19 cellular contexts compared by ENCODE assay signal in genomic region chr22:37733625-37734401, GRCh38. TPM values are rescaled to one million over a fixed set of nuclear protein-coding genes. Genes with fewer than 3 reads are reported as not detected.
DNase-seq lines count a peak whose midpoint lies in the region; ATAC-seq, FAIRE-seq and TF ChIP-seq lines count a peak whose summit lies in the region.
"Had no signal": no experiment of that assay in that cellular context is flagged by ENCODE, and none has a peak within 500 bp of the region (broad histone marks: within the 10 kb centered on the region; RNA-seq: fewer than 3 reads in every experiment).

No MANE protein-coding gene starts in this region.

- no peaks in the 10 kb centered on the region for H3K36me3 ChIP-seq in HepG2 (replicated peaks in 1 of 2; ENCODE audit: control insufficient read depth in 1 of 2, insufficient read depth in 2 of 2, low read length in 2 of 2)
- H3K36me3 ChIP-seq in right lobe of liver = no peaks in the 10 kb centered on the region
- no peaks in the 10 kb centered on the region for H3K36me3 ChIP-seq in mucosa of rectum (ENCODE audit: control insufficient read depth in 2 of 2, insufficient read depth in 2 of 2, low read length in 2 of 2)
- H3K36me3 ChIP-seq in esophagus squamous epithelium = no peaks in the 10 kb centered on the region

- CTCF ChIA-PET in HepG2 (lab: Yijun Ruan, JAX; ENCODE audit: low intra/inter-chr PET ratio, low total read pairs) = no interaction called here

- TF ChIP-seq POLR2A in HepG2 (IDR thresholded peaks at IDR 0.05; ENCODE audit: insufficient read depth in 1 of 2, low read depth in 2 of 2, low read length in 2 of 2) (no peak), right lobe of liver (IDR thresholded peaks at IDR 0.05) (no peak), esophagus squamous epithelium (IDR thresholded peaks at IDR 0.05) (no peak)

- BruUV-seq in HepG2 (replicated peaks; lab: Mats Ljungman, UMichigan) = no TSS peak

- FAIRE-seq in HepG2 (lab: Jason Lieb, UNC) = no peak
- FAIRE-seq in urothelium cell line (lab: Jason Lieb, UNC) = no peak
- FAIRE-seq: A549, GM12878, K562 had no signal

- in situ Hi-C loops in HepG2 (cut with HindIII; ENCODE audit: extremely low pct_ligation_motif_present, low pct_unique_long_range_greater_than_20kb) = no loop called here

- WGBS in HepG2 (ENCODE audit: low lambda C conversion rate) = 43% methylated on average over 9 of the region's 11 CpGs
- WGBS in right lobe of liver (ENCODE audit: insufficient coverage, low coverage, low lambda C conversion rate, missing lambda C conversion rate) = 67% methylated on average over 3 of the region's 11 CpGs
- WGBS in esophagus squamous epithelium, 2 donors = 69 to 83% methylated on average over 6 to 7 of the region's 11 CpGs

- H2AFZ ChIP-seq in HepG2 (ENCODE audit: low read length) = no peak overlapping the region

- ATAC-seq in HepG2 = no peak
- ATAC-seq in right lobe of liver = no peak
- peak; percentile 35 for ATAC-seq in sciatic nerve
- ATAC-seq in HG02973 (IDR thresholded peaks at IDR 0.05; ENCODE audit: unreplicated experiment) = no peak
- ATAC-seq: CD8-positive, alpha-beta T cell; GM12878; K562 had no signal

- intact Hi-C loops in HepG2 (cut with micrococcal nuclease; ENCODE audit: unreplicated experiment) (no loop called here), right lobe of liver (cut with DNase I) (loop anchor here in 1 of 2 donors (10.0 kb wide), 1 partner anchor 49 kb away; the partner anchor contains the start of gene NOL12), sciatic nerve (cut with DNase I) (no loop called here), esophagus squamous epithelium (cut with DNase I) (no loop called here)

- peak overlapping the region; percentile 63 for H3K9ac ChIP-seq in HepG2 (ENCODE audit: insufficient read depth, low read depth, low read length)
- H3K9ac ChIP-seq in mucosa of rectum (ENCODE audit: low read depth in 1 of 2, low read length in 2 of 2) = peak overlapping the region; percentile 24 to 31

- peak overlapping the region; percentile 86 for H3K4me2 ChIP-seq in HepG2 (ENCODE audit: low read depth, low read length)
- H3K4me2 ChIP-seq: A549 had no signal

- TF ChIP-seq CTCF in HepG2 (CRISPR knock-in tag; IDR thresholded peaks at IDR 0.05) = no peak
- no peak for TF ChIP-seq CTCF in right lobe of liver (IDR thresholded peaks at IDR 0.05)
- TF ChIP-seq CTCF in esophagus squamous epithelium (IDR thresholded peaks at IDR 0.05) = no peak

- TF ChIP-seq EP300 in HepG2 (IDR thresholded peaks at IDR 0.05; ENCODE audit: low read depth in 2 of 2, low read length in 2 of 2) = no peak
- TF ChIP-seq EP300 in HepG2 (CRISPR knock-in tag; IDR thresholded peaks at IDR 0.05; ENCODE audit: borderline replicate concordance) = no peak

- no peaks in the 10 kb centered on the region for H4K20me1 ChIP-seq in HepG2 (ENCODE audit: insufficient read depth, low read length)

- POLR2A ChIA-PET in HepG2 (lab: Yijun Ruan, JAX) = interaction anchor here (0.8 to 2.9 kb wide), 10 partner anchors 16 to 125 kb away, joined by 3 to 24 read pairs (median 5); partner anchors contain the start of genes ANKRD54, GGA1, NOL12 and PDXP

- no peaks in the 10 kb centered on the region for H3K79me2 ChIP-seq in HepG2 (ENCODE audit: insufficient read depth, low read length)

- H3K4me3 ChIP-seq in HepG2 (replicated peaks in 1 of 3; ENCODE audit: insufficient read depth in 1 of 3, low read depth in 2 of 3, low read length in 3 of 3) = peak overlapping the region; percentile 43 to 61 (median 49); a peak in 5 of 6 replicates
- no peak overlapping the region for H3K4me3 ChIP-seq in right lobe of liver
- no peak overlapping the region for H3K4me3 ChIP-seq in mucosa of rectum (ENCODE audit: low read length in 2 of 2)
- no peak overlapping the region for H3K4me3 ChIP-seq in esophagus squamous epithelium
- H3K4me3 ChIP-seq: A549, GM12878, K562 had no signal

- H3K4me1 ChIP-seq in HepG2 (ENCODE audit: insufficient read depth, low read length) = peaks cover 68% of the 10 kb centered on the region
- H3K4me1 ChIP-seq in right lobe of liver = peaks cover 0 to 40% (median 10%) of the 10 kb centered on the region in 4 donors
- H3K4me1 ChIP-seq in mucosa of rectum (ENCODE audit: control insufficient read depth in 2 of 2, insufficient read depth in 2 of 2, low read length in 2 of 2) = peaks cover 19 to 44% of the 10 kb centered on the region in 2 donors
- peaks cover 0 to 7% (median 0%) of the 10 kb centered on the region in 3 donors for H3K4me1 ChIP-seq in esophagus squamous epithelium

- H3K9me3 ChIP-seq in HepG2 (ENCODE audit: low read length) (no peaks in the 10 kb centered on the region), right lobe of liver (no peaks in the 10 kb centered on the region), mucosa of rectum (ENCODE audit: control insufficient read depth in 2 of 2, low read length in 2 of 2) (no peaks in the 10 kb centered on the region), esophagus squamous epithelium (no peaks in the 10 kb centered on the region)
- H3K9me3 ChIP-seq: A549 had no signal

- peak overlapping the region; percentile 92 for H3K27ac ChIP-seq in HepG2 (ENCODE audit: extremely low read length, insufficient read depth, low read length)
- no peak overlapping the region for H3K27ac ChIP-seq in right lobe of liver
- H3K27ac ChIP-seq in mucosa of rectum (ENCODE audit: low read depth in 2 of 2, low read length in 2 of 2) = peak overlapping the region in 1 of 2 donors; percentile 41
- H3K27ac ChIP-seq in esophagus squamous epithelium = no peak overlapping the region

- no peak for TF ChIP-seq RAD21 in HepG2 (CRISPR knock-in tag; IDR thresholded peaks at IDR 0.05)

- H3K27me3 ChIP-seq in HepG2 (ENCODE audit: control insufficient read depth in 1 of 2, insufficient read depth in 2 of 2, low read length in 2 of 2) = no peaks in the 10 kb centered on the region
- no peaks in the 10 kb centered on the region for H3K27me3 ChIP-seq in right lobe of liver
- H3K27me3 ChIP-seq in mucosa of rectum (ENCODE audit: control insufficient read depth in 2 of 2, insufficient read depth in 2 of 2, low read length in 2 of 2) = no peaks in the 10 kb centered on the region
- H3K27me3 ChIP-seq in esophagus squamous epithelium = no peaks in the 10 kb centered on the region

- DNase-seq in HepG2 (ENCODE audit: low spot score) = no peak
- DNase-seq in right lobe of liver = no peak
- DNase-seq in sciatic nerve (ENCODE audit: low spot score) = no peak
- DNase-seq in stimulated activated naive CD4-positive, alpha-beta T cell (lab: John Stamatoyannopoulos, UW) = no peak
- DNase-seq in urothelium cell line (ENCODE audit: low spot score) = no peak
- no peak for DNase-seq in esophagus squamous epithelium (lab: John Stamatoyannopoulos, UW)
- DNase-seq: DMS53, EL, GOT3, NCI-H1105 treated with DMSO at 0.1 percent for 48 hours, NCI-H1694, NCI-H748 treated with DMSO at 0.1 percent for 48 hours, SHP77 had no signal

RNA-seq across cellular contexts. Expression of gene TRIOBP, which starts 37.0 kb away (rescaled TPM):
- 11.3 and 15.4 TPM in 2 replicates for total RNA-seq in HepG2 (2016; rRNA removed; fragmentation: Illumina TruSeq; extraction: Trizol)
- total RNA-seq in HepG2 (2016; cell fraction: cytosol; rRNA removed; fragmentation: Illumina TruSeq; extraction: Trizol; ENCODE audit: low read depth) = 7.1 and 8.1 TPM in 2 replicates
- 10.9 and 14.5 TPM in 2 replicates for total RNA-seq in HepG2 (2016; cell fraction: insoluble cytoplasmic fraction; rRNA removed; fragmentation: Illumina TruSeq; extraction: Trizol)
- total RNA-seq in HepG2 (2016; cell fraction: membrane; rRNA removed; fragmentation: Illumina TruSeq; extraction: Trizol) = 15.0 and 16.4 TPM in 2 replicates
- 12.3 and 18.6 TPM in 2 replicates for total RNA-seq in HepG2 (2016; cell fraction: nucleus; rRNA removed; fragmentation: Illumina TruSeq; extraction: Trizol)
- polyA plus RNA-seq in HepG2 (2011; rRNA removed) = 6.1 and 10.1 TPM in 2 replicates
- 5.6 and 8.0 TPM in 2 replicates for polyA plus RNA-seq in HepG2 (2011; cell fraction: cytosol; rRNA removed)
- polyA plus RNA-seq in HepG2 (2011; cell fraction: nucleus; rRNA removed) = 19.7 and 19.9 TPM in 2 replicates
- 7.0 TPM in 2 replicates for polyA plus RNA-seq in HepG2 (2012)
- 7.6 and 8.0 TPM in 2 replicates for polyA plus RNA-seq in HepG2 (2016; cell fraction: cytosol; fragmentation: Illumina TruSeq; extraction: Trizol; ENCODE audit: low read depth)
- polyA plus RNA-seq in HepG2 (2016; cell fraction: insoluble cytoplasmic fraction; fragmentation: Illumina TruSeq; extraction: Trizol; ENCODE audit: low read depth) = 12.7 and 16.2 TPM in 2 replicates
- polyA plus RNA-seq in HepG2 (2016; cell fraction: membrane; fragmentation: Illumina TruSeq; extraction: Trizol; ENCODE audit: low read depth) = 12.7 and 14.1 TPM in 2 replicates
- 21.7 and 21.8 TPM in 2 replicates for polyA plus RNA-seq in HepG2 (2016; cell fraction: nucleus; fragmentation: Illumina TruSeq; extraction: Trizol; ENCODE audit: insufficient read depth, low read depth)
- polyA minus RNA-seq in HepG2 (2011; rRNA and poly(A)+ RNA removed; ENCODE audit: low replicate concordance) = 23.8 and 48.7 TPM in 2 replicates
- polyA minus RNA-seq in HepG2 (2011; cell fraction: cytosol; rRNA and poly(A)+ RNA removed) = 4.7 and 7.0 TPM in 2 replicates
- polyA minus RNA-seq in HepG2 (2011; cell fraction: nucleus; rRNA and poly(A)+ RNA removed) = 13.6 and 16.2 TPM in 2 replicates
- total RNA-seq in right lobe of liver = 10 to 100 TPM; 11.7 to 22.8 (median 20.7) TPM
- 84.0 TPM for total RNA-seq in sciatic nerve
- total RNA-seq in esophagus squamous epithelium = 100 to 1,000 TPM in 2 of 4 donors, 10 to 100 TPM in 2; 67.6 to 149 (median 108) TPM

RNA-seq across cellular contexts. Expression of gene NOL12, which starts 47.7 kb away (rescaled TPM):
- total RNA-seq in HepG2 (2016; rRNA removed; fragmentation: Illumina TruSeq; extraction: Trizol) = 27.5 and 31.4 TPM in 2 replicates
- 16.8 and 19.1 TPM in 2 replicates for total RNA-seq in HepG2 (2016; cell fraction: cytosol; rRNA removed; fragmentation: Illumina TruSeq; extraction: Trizol; ENCODE audit: low read depth)
- 32.5 and 33.9 TPM in 2 replicates for total RNA-seq in HepG2 (2016; cell fraction: insoluble cytoplasmic fraction; rRNA removed; fragmentation: Illumina TruSeq; extraction: Trizol)
- total RNA-seq in HepG2 (2016; cell fraction: membrane; rRNA removed; fragmentation: Illumina TruSeq; extraction: Trizol) = 15.1 and 15.8 TPM in 2 replicates
- total RNA-seq in HepG2 (2016; cell fraction: nucleus; rRNA removed; fragmentation: Illumina TruSeq; extraction: Trizol) = 16.0 and 18.3 TPM in 2 replicates
- 11.8 and 14.3 TPM in 2 replicates for polyA plus RNA-seq in HepG2 (2011; rRNA removed)
- polyA plus RNA-seq in HepG2 (2011; cell fraction: cytosol; rRNA removed) = 10.6 and 13.4 TPM in 2 replicates
- polyA plus RNA-seq in HepG2 (2011; cell fraction: nucleus; rRNA removed) = 22.9 and 24.1 TPM in 2 replicates
- 7.3 and 8.5 TPM in 2 replicates for polyA plus RNA-seq in HepG2 (2012)
- 11.0 and 12.6 TPM in 2 replicates for polyA plus RNA-seq in HepG2 (2016; cell fraction: cytosol; fragmentation: Illumina TruSeq; extraction: Trizol; ENCODE audit: low read depth)
- 33.1 and 34.7 TPM in 2 replicates for polyA plus RNA-seq in HepG2 (2016; cell fraction: insoluble cytoplasmic fraction; fragmentation: Illumina TruSeq; extraction: Trizol; ENCODE audit: low read depth)
- 11.4 and 13.2 TPM in 2 replicates for polyA plus RNA-seq in HepG2 (2016; cell fraction: membrane; fragmentation: Illumina TruSeq; extraction: Trizol; ENCODE audit: low read depth)
- polyA plus RNA-seq in HepG2 (2016; cell fraction: nucleus; fragmentation: Illumina TruSeq; extraction: Trizol; ENCODE audit: insufficient read depth, low read depth) = 32.5 and 32.7 TPM in 2 replicates
- polyA minus RNA-seq in HepG2 (2011; rRNA and poly(A)+ RNA removed; ENCODE audit: low replicate concordance) = 17.5 and 18.0 TPM in 2 replicates
- polyA minus RNA-seq in HepG2 (2011; cell fraction: cytosol; rRNA and poly(A)+ RNA removed) = 6.7 and 8.4 TPM in 2 replicates
- polyA minus RNA-seq in HepG2 (2011; cell fraction: nucleus; rRNA and poly(A)+ RNA removed) = 18.2 and 19.4 TPM in 2 replicates
- 10 to 100 TPM in 2 of 6 experiments, 1 to 10 TPM in 4; 8.4 to 16.1 (median 9.4) TPM for total RNA-seq in right lobe of liver
- 21.2 TPM for total RNA-seq in sciatic nerve
- total RNA-seq in esophagus squamous epithelium = 10 to 100 TPM; 34.3 to 44.5 (median 40.8) TPM

RNA-seq across cellular contexts. Expression of gene LGALS1, which starts 58.4 kb away (rescaled TPM):
- total RNA-seq in HepG2 (2016; rRNA removed; fragmentation: Illumina TruSeq; extraction: Trizol) (103 and 124 TPM in 2 replicates), right lobe of liver (100 to 1,000 TPM in 4 of 6 experiments, 10 to 100 TPM in 2; 34.7 to 267 (median 141) TPM), sciatic nerve (1,269 TPM), esophagus squamous epithelium (100 to 1,000 TPM in 2 of 4 donors, 10 to 100 TPM in 2; 25.4 to 261 (median 92.3) TPM)
- total RNA-seq in HepG2 (2016; cell fraction: cytosol; rRNA removed; fragmentation: Illumina TruSeq; extraction: Trizol; ENCODE audit: low read depth) = 57.9 and 62.2 TPM in 2 replicates
- 112 and 139 TPM in 2 replicates for total RNA-seq in HepG2 (2016; cell fraction: insoluble cytoplasmic fraction; rRNA removed; fragmentation: Illumina TruSeq; extraction: Trizol)
- total RNA-seq in HepG2 (2016; cell fraction: membrane; rRNA removed; fragmentation: Illumina TruSeq; extraction: Trizol) = 82.6 and 91.4 TPM in 2 replicates
- 41.9 and 43.3 TPM in 2 replicates for total RNA-seq in HepG2 (2016; cell fraction: nucleus; rRNA removed; fragmentation: Illumina TruSeq; extraction: Trizol)
- 858 and 969 TPM in 2 replicates for polyA plus RNA-seq in HepG2 (2011; rRNA removed)
- 832 and 1,201 TPM in 2 replicates for polyA plus RNA-seq in HepG2 (2011; cell fraction: cytosol; rRNA removed)
- 345 and 371 TPM in 2 replicates for polyA plus RNA-seq in HepG2 (2011; cell fraction: nucleus; rRNA removed)
- polyA plus RNA-seq in HepG2 (2012) = 159 and 278 TPM in 2 replicates
- polyA plus RNA-seq in HepG2 (2016; cell fraction: cytosol; fragmentation: Illumina TruSeq; extraction: Trizol; ENCODE audit: low read depth) = 67.7 and 71.5 TPM in 2 replicates
- 127 and 134 TPM in 2 replicates for polyA plus RNA-seq in HepG2 (2016; cell fraction: insoluble cytoplasmic fraction; fragmentation: Illumina TruSeq; extraction: Trizol; ENCODE audit: low read depth)
- 86.0 and 88.7 TPM in 2 replicates for polyA plus RNA-seq in HepG2 (2016; cell fraction: membrane; fragmentation: Illumina TruSeq; extraction: Trizol; ENCODE audit: low read depth)
- 73.5 and 82.4 TPM in 2 replicates for polyA plus RNA-seq in HepG2 (2016; cell fraction: nucleus; fragmentation: Illumina TruSeq; extraction: Trizol; ENCODE audit: insufficient read depth, low read depth)
- polyA minus RNA-seq in HepG2 (2011; rRNA and poly(A)+ RNA removed; ENCODE audit: low replicate concordance) = 698 and 901 TPM in 2 replicates
- 108 and 111 TPM in 2 replicates for polyA minus RNA-seq in HepG2 (2011; cell fraction: cytosol; rRNA and poly(A)+ RNA removed)
- 36.1 and 40.8 TPM in 2 replicates for polyA minus RNA-seq in HepG2 (2011; cell fraction: nucleus; rRNA and poly(A)+ RNA removed)

Comparison
In these comparisons a context has a peak if more than half of its experiments do, and no peak if none do; other contexts are left out.
1. H3K4me3 ChIP-seq: peak in HepG2 (3 of 3); none in right lobe of liver (0 of 3), mucosa of rectum (0 of 2) and esophagus squamous epithelium (0 of 4).